Comparison of ENCODE assay signal across 7 cellular contexts in genomic region chr6:121776054-121776453, GRCh38.
"Had no signal": no experiment of that assay in that cellular context is flagged by ENCODE, and none has a peak within 500 bp of the region (broad histone marks: within the 10 kb centered on the region; RNA-seq: fewer than 3 reads in every experiment).

No MANE protein-coding gene starts in this region.

- DNase-seq: H9, HCEC 1CT, KG1 had no signal

- H3K4me3 ChIP-seq: GM23338 had no signal

- ATAC-seq: GM23338 had no signal

- H2AFZ ChIP-seq: GM23338 had no signal

- H3K4me2 ChIP-seq: GM23338 had no signal

- FAIRE-seq: H1, H54, HTR-8/SVneo had no signal
